Comparison of ENCODE assay signal across 1 cellular context in genomic region chr5:145979270-145980223, GRCh38.
TF ChIP-seq lines count a peak whose summit lies in the region.

No MANE protein-coding gene starts in this region.

TF ChIP-seq in HepG2, 621 proteins besides CTCF, POLR2A, EP300 and RAD21 (continued from another document and continues in another):
- TF ChIP-seq ZGPAT (CRISPR knock-in tag; IDR thresholded peaks at IDR 0.05) = peak; percentile 67; the same call in 1 of the 2 replicates
- TF ChIP-seq ZBTB49 (CRISPR knock-in tag; IDR thresholded peaks at IDR 0.05; ENCODE audit: borderline replicate concordance) = no peak
- no peak for TF ChIP-seq SCMH1 (CRISPR knock-in tag; IDR thresholded peaks at IDR 0.05; ENCODE audit: borderline replicate concordance)
- no peak for TF ChIP-seq REL (CRISPR knock-in tag; conservative IDR thresholded peaks at IDR 0.05)
- TF ChIP-seq IRF2 (CRISPR knock-in tag; IDR thresholded peaks at IDR 0.05) = no peak
- TF ChIP-seq GATAD1 (CRISPR knock-in tag; IDR thresholded peaks at IDR 0.05) = no peak
- peak; percentile 29; the same call in 1 of the 2 replicates for TF ChIP-seq HBP1 (CRISPR knock-in tag; IDR thresholded peaks at IDR 0.05; ENCODE audit: low read depth)
- TF ChIP-seq ZFP90 (CRISPR knock-in tag; IDR thresholded peaks at IDR 0.05; ENCODE audit: borderline replicate concordance) = no peak
- TF ChIP-seq ZBTB38 (CRISPR knock-in tag; IDR thresholded peaks at IDR 0.05) = no peak
- TF ChIP-seq ZNF10 (CRISPR knock-in tag; IDR thresholded peaks at IDR 0.05; ENCODE audit: borderline replicate concordance, low read depth) = no peak
- 0 out of 2 replicates have a peak, but pooled peaks have one; percentile 59 for TF ChIP-seq ZNF761 (CRISPR knock-in tag; conservative IDR thresholded peaks at IDR 0.05)
- peak; percentile 81 for TF ChIP-seq ZNF264 (CRISPR knock-in tag; IDR thresholded peaks at IDR 0.05)
- TF ChIP-seq TGIF2 (CRISPR knock-in tag; IDR thresholded peaks at IDR 0.05) = no peak
- TF ChIP-seq ZNF670 (CRISPR knock-in tag; IDR thresholded peaks at IDR 0.05; ENCODE audit: borderline replicate concordance) = no peak; the same call in 1 of the 2 replicates
- peak; percentile 32; the same call in 1 of the 2 replicates for TF ChIP-seq YEATS4 (CRISPR knock-in tag; IDR thresholded peaks at IDR 0.05; ENCODE audit: borderline replicate concordance)
- peak; percentile 64; the same call in 1 of the 2 replicates for TF ChIP-seq IKZF5 (CRISPR knock-in tag; IDR thresholded peaks at IDR 0.05)
- no peak for TF ChIP-seq BORCS8-MEF2B (CRISPR knock-in tag; IDR thresholded peaks at IDR 0.05)
- TF ChIP-seq MTF2 (CRISPR knock-in tag; IDR thresholded peaks at IDR 0.05; ENCODE audit: borderline replicate concordance) = no peak
- no peak for TF ChIP-seq ZNF660 (CRISPR knock-in tag; IDR thresholded peaks at IDR 0.05; ENCODE audit: borderline replicate concordance, low read depth)
- TF ChIP-seq ZSCAN12 (CRISPR knock-in tag; IDR thresholded peaks at IDR 0.05) = no peak
- TF ChIP-seq MTA3 (CRISPR knock-in tag; IDR thresholded peaks at IDR 0.05) = no peak
- 0 out of 2 replicates have a peak, but pooled peaks have one; percentile 29 for TF ChIP-seq ZNF343 (CRISPR knock-in tag; IDR thresholded peaks at IDR 0.05)
- TF ChIP-seq ARNTL (CRISPR knock-in tag; IDR thresholded peaks at IDR 0.05) = no peak
- TF ChIP-seq TFDP1 (CRISPR knock-in tag; IDR thresholded peaks at IDR 0.05; ENCODE audit: borderline replicate concordance) = no peak
- TF ChIP-seq ELF3 (CRISPR knock-in tag; IDR thresholded peaks at IDR 0.05) = peak; percentile 34; the same call in 1 of the 2 replicates
- no peak for TF ChIP-seq BCL3 (CRISPR knock-in tag; IDR thresholded peaks at IDR 0.05)
- TF ChIP-seq ZEB1 (IDR thresholded peaks at IDR 0.05; ENCODE audit: insufficient replicate concordance, low read depth) = no peak
- TF ChIP-seq ZNF567 (CRISPR knock-in tag; IDR thresholded peaks at IDR 0.05; ENCODE audit: borderline replicate concordance) = no peak
- no peak for TF ChIP-seq ZFP62 (CRISPR knock-in tag; IDR thresholded peaks at IDR 0.05)
- no peak for TF ChIP-seq ETV6 (CRISPR knock-in tag; conservative IDR thresholded peaks at IDR 0.05)
- peak; percentile 71; the same call in 1 of the 2 replicates for TF ChIP-seq SOX13 (IDR thresholded peaks at IDR 0.05)
- TF ChIP-seq SOX13 (CRISPR knock-in tag; conservative IDR thresholded peaks at IDR 0.05 in 1 of 2, IDR thresholded peaks at IDR 0.05 in 1 of 2) = peak in 1 of 2 experiments; percentile 90; a peak in 2 of 4 replicates
- TF ChIP-seq ZNF772 (CRISPR knock-in tag; IDR thresholded peaks at IDR 0.05) = no peak
- no peak for TF ChIP-seq ATAD3A (CRISPR knock-in tag; IDR thresholded peaks at IDR 0.05)
- TF ChIP-seq ATF7-NPFF (CRISPR knock-in tag; IDR thresholded peaks at IDR 0.05; ENCODE audit: low read depth) = no peak
- peak; percentile 91; the same call in 1 of the 2 replicates for TF ChIP-seq FOXJ3 (CRISPR knock-in tag; IDR thresholded peaks at IDR 0.05; ENCODE audit: borderline replicate concordance)
- TF ChIP-seq ZNF205 (CRISPR knock-in tag; IDR thresholded peaks at IDR 0.05) = no peak
- TF ChIP-seq MLLT10 (CRISPR knock-in tag; IDR thresholded peaks at IDR 0.05) = no peak
- peak; percentile 71; the same call in 1 of the 2 replicates for TF ChIP-seq SALL1 (CRISPR knock-in tag; IDR thresholded peaks at IDR 0.05)
- peak; percentile 92 for TF ChIP-seq FOXP4 (CRISPR knock-in tag; IDR thresholded peaks at IDR 0.05)
- TF ChIP-seq ZNF646 (CRISPR knock-in tag; IDR thresholded peaks at IDR 0.05) = no peak
- TF ChIP-seq SYNCRIP (IDR thresholded peaks at IDR 0.05; ENCODE audit: insufficient read depth, low read depth, low read length) = no peak
- TF ChIP-seq ZMAT3 (CRISPR knock-in tag; conservative IDR thresholded peaks at IDR 0.05) = no peak
- no peak for TF ChIP-seq IKZF1 (IDR thresholded peaks at IDR 0.05)
- TF ChIP-seq ZNF552 (CRISPR knock-in tag; IDR thresholded peaks at IDR 0.05; ENCODE audit: borderline replicate concordance) = no peak
- no peak for TF ChIP-seq IRF9 (CRISPR knock-in tag; IDR thresholded peaks at IDR 0.05; ENCODE audit: borderline replicate concordance)
- TF ChIP-seq HES4 (CRISPR knock-in tag; IDR thresholded peaks at IDR 0.05; ENCODE audit: borderline replicate concordance) = no peak
- no peak for TF ChIP-seq JUN (CRISPR knock-in tag; IDR thresholded peaks at IDR 0.05)
- TF ChIP-seq MAFK (conservative IDR thresholded peaks at IDR 0.05 in 1 of 2, IDR thresholded peaks at IDR 0.05 in 1 of 2; ENCODE audit: low read length in 2 of 2) = no peak
- peak; percentile 90 for TF ChIP-seq FOXA3 (CRISPR knock-in tag; IDR thresholded peaks at IDR 0.05)
- no peak for TF ChIP-seq SKI (IDR thresholded peaks at IDR 0.05; ENCODE audit: partially characterized antibody)
